Comparison of ENCODE assay signal across 12 cellular contexts in the genomic region with DNA sequence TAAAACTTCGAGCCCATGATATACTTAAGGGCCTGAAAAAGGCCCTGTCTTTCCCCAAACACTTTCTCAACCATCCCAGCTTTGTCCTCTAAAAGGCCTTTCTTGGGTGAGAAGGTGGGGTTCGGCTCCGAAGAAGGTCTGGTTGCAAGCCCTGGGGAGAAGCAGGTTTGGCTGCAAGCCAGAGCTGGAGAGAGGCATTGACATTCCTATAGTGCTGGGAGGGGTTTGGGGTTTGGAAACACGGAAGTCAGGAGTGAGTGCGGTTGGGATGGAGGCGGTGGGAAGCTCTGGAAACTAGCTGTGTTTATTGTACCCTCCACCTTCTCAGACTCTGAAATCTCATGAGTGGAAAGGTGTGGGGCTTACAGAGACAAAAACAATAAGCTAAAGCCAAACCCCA. TPM values are rescaled to one million over a fixed set of nuclear protein-coding genes. Genes with fewer than 3 reads are reported as not detected.
A peak's percentile ranks its signal among the peaks of the same experiment; 100 is the strongest.
DNase-seq lines count a peak whose midpoint lies in the region; ATAC-seq and TF ChIP-seq lines count a peak whose summit lies in the region.
"Not testable (repeated sequence)": the region's sequence is repeated elsewhere in the genome, so short reads cannot be mapped to it uniquely, and the experiment has no call there.
"Had no signal": no experiment of that assay in that cellular context is flagged by ENCODE, and none has a peak within 500 bp of the region (broad histone marks: within the 10 kb centered on the region; RNA-seq: fewer than 3 reads in every experiment).

No MANE protein-coding gene starts in this region.

- H3K36me3 Mint-ChIP-seq in activated naive CD8-positive, alpha-beta T cell treated with anti-CD3 and anti-CD28 coated beads for 36 hours = peaks cover 57% of the 10 kb centered on the region

- DNase-seq in EL (peak; percentile 4), foreskin keratinocyte (peak in 1 of 2 donors; percentile 17), left lung (peak in 1 of 2 donors; percentile 44), smooth muscle cell of the brain vasculature (ENCODE audit: low read depth, low spot score) (peak; percentile 1)
- not testable (repeated sequence) for DNase-seq in RWPE2 (ENCODE audit: low spot score); activated naive CD8-positive, alpha-beta T cell treated with anti-CD3 and anti-CD28 coated beads for 36 hours; mammary epithelial cell

- H3K4me1 ChIP-seq in RWPE2 (ENCODE audit: insufficient read depth, poor library complexity, severe bottlenecking); mammary epithelial cell (ENCODE audit: insufficient read depth, low read length); foreskin keratinocyte; left lung: not testable (repeated sequence)

- not testable (repeated sequence) for H4K20me1 ChIP-seq in mammary epithelial cell (ENCODE audit: insufficient read depth, low read length)

- CTCF ChIA-PET in mammary epithelial cell (lab: Charles Lee; ENCODE audit: low non-redundant PET) = not testable (repeated sequence)

- not testable (repeated sequence) for H3K9me3 ChIP-seq in RWPE2 (ENCODE audit: severe bottlenecking); mammary epithelial cell (replicated peaks; ENCODE audit: insufficient read depth, low read length); left lung

- peak overlapping the region; percentile 8 for H2AFZ ChIP-seq in mammary epithelial cell (ENCODE audit: low read depth, low read length)

- peak overlapping the region; percentile 89 for H3K27ac Mint-ChIP-seq in activated naive CD8-positive, alpha-beta T cell treated with anti-CD3 and anti-CD28 coated beads for 36 hours

- H3K27me3 Mint-ChIP-seq in activated naive CD8-positive, alpha-beta T cell treated with anti-CD3 and anti-CD28 coated beads for 36 hours = not testable (repeated sequence)

- not testable (repeated sequence) for H3K27me3 ChIP-seq in RWPE2 (ENCODE audit: insufficient read depth, poor library complexity, severe bottlenecking); mammary epithelial cell (ENCODE audit: insufficient read depth, low read length); foreskin keratinocyte; left lung

- H3K27ac ChIP-seq in RWPE2 (ENCODE audit: poor library complexity, severe bottlenecking); mammary epithelial cell (ENCODE audit: insufficient read depth, low read depth, low read length); foreskin keratinocyte; left lung: not testable (repeated sequence)

- TF ChIP-seq CTCF in RWPE2 (IDR thresholded peaks at IDR 0.05; ENCODE audit: poor library complexity, severe bottlenecking); mammary epithelial cell (conservative IDR thresholded peaks at IDR 0.05 in 1 of 2, IDR thresholded peaks at IDR 0.05 in 1 of 2; ENCODE audit: extremely low read depth in 1 of 2, insufficient read depth in 1 of 2, low read depth in 1 of 2, low read length in 2 of 2); foreskin keratinocyte (conservative IDR thresholded peaks at IDR 0.05); left lung (IDR thresholded peaks at IDR 0.05): not testable (repeated sequence)

- H3K4me3 Mint-ChIP-seq in activated naive CD8-positive, alpha-beta T cell treated with anti-CD3 and anti-CD28 coated beads for 36 hours = peak overlapping the region; percentile 76

- H3K4me2 ChIP-seq in mammary epithelial cell (ENCODE audit: insufficient read depth, low read depth, low read length) = not testable (repeated sequence)

- ATAC-seq in RWPE2 (ENCODE audit: low read depth) (peak; percentile 53; the same call in 1 of the 3 replicates), foreskin keratinocyte (peak; percentile 24), left lung (peak; percentile 72)

- in situ Hi-C loops in mammary epithelial cell (cut with MboI; ENCODE audit: low sequenced_read_pairs in 2 of 2) = not testable (repeated sequence)

- H3K4me3 ChIP-seq in RWPE2 (ENCODE audit: severe bottlenecking); mammary epithelial cell (replicated peaks in 1 of 3; ENCODE audit: insufficient read depth in 1 of 3, low read depth in 2 of 3, low read length in 3 of 3); left lung: not testable (repeated sequence)

- not testable (repeated sequence) for H3K79me2 ChIP-seq in mammary epithelial cell (ENCODE audit: insufficient read depth, low read length)

- not testable (repeated sequence) for BruUV-seq in mammary epithelial cell (replicated peaks; lab: Mats Ljungman, UMichigan)

- H3K36me3 ChIP-seq in RWPE2 (ENCODE audit: low read depth); mammary epithelial cell (ENCODE audit: insufficient read depth, low read length); left lung: not testable (repeated sequence)

- dilution Hi-C loops in mammary epithelial cell (cut with HindIII; ENCODE audit: low sequenced_read_pairs) = not testable (repeated sequence)

- 24% methylated on average over 6 of the region's 6 CpGs for WGBS in mammary epithelial cell (ENCODE audit: low coverage, missing lambda C conversion rate)

- not testable (repeated sequence) for H3K9me3 Mint-ChIP-seq in activated naive CD8-positive, alpha-beta T cell treated with anti-CD3 and anti-CD28 coated beads for 36 hours

- not testable (repeated sequence) for H3K9ac ChIP-seq in mammary epithelial cell (ENCODE audit: insufficient read depth, low read length)

- intact Hi-C loops in mammary epithelial cell (cut with micrococcal nuclease); left lung (cut with DNase I): not testable (repeated sequence)

- peaks cover 41% of the 10 kb centered on the region for H3K4me1 Mint-ChIP-seq in activated naive CD8-positive, alpha-beta T cell treated with anti-CD3 and anti-CD28 coated beads for 36 hours

RNA-seq across cellular contexts. Expression of a gene that starts 5.7 kb away (rescaled TPM):
- 100 to 1,000 TPM; 260 to 268 TPM for total RNA-seq in activated naive CD8-positive, alpha-beta T cell treated with anti-CD3 and anti-CD28 coated beads for 36 hours
- not detected for total RNA-seq in mammary epithelial cell
- polyA plus RNA-seq in mammary epithelial cell = not detected
- polyA minus RNA-seq in mammary epithelial cell = not detected
- not detected in 2 replicates for total RNA-seq in foreskin keratinocyte
- not detected in 2 replicates for polyA plus RNA-seq in foreskin keratinocyte
- 1 to 10 TPM in 1 of 2 donors, not detected in 1; 3.6 TPM for total RNA-seq in left lung
- total RNA-seq: dermis microvascular lymphatic vessel endothelial cell, endothelial cell of umbilical vein, lung microvascular endothelial cell, NCI-H460, urinary bladder had no signal
- polyA plus RNA-seq: endothelial cell of umbilical vein had no signal

Comparison
In these comparisons a context has a peak if more than half of its experiments do, and no peak if none do; other contexts are left out.
1. RNA of a gene that starts 5.7 kb away (total RNA-seq): 260 to 268 TPM in activated naive CD8-positive, alpha-beta T cell treated with anti-CD3 and anti-CD28 coated beads for 36 hours; 3.6 TPM in left lung, not detected in mammary epithelial cell and not detected in foreskin keratinocyte; every median in the first group is over 10 times any median in the second.
2. Peak in every context shown above with its lines, with median percentiles within 50 percentile points of each other: ATAC-seq.